16 cellular contexts compared by ENCODE assay signal in genomic region chr1:15749399-15750291, GRCh38. TPM values are rescaled to one million over a fixed set of nuclear protein-coding genes. Genes with fewer than 3 reads are reported as not detected.
DNase-seq lines count a peak whose midpoint lies in the region; ATAC-seq and TF ChIP-seq lines count a peak whose summit lies in the region.
"Had no signal": no experiment of that assay in that cellular context is flagged by ENCODE, and none has a peak within 500 bp of the region (broad histone marks: within the 10 kb centered on the region; RNA-seq: fewer than 3 reads in every experiment).

No MANE protein-coding gene starts in this region.

- intact Hi-C loops in left cardiac atrium (cut with DNase I) (loop anchor here in 1 of 2 donors (10.0 kb wide), 1 partner anchor 155 kb away; no protein-coding TSS in a partner anchor), cardiac septum (cut with DNase I) (no loop called here), lower leg skin (cut with DNase I; ENCODE audit: low total_unique reads) (no loop called here)

- no peak overlapping the region for H3K4me3 ChIP-seq in mesendoderm (ENCODE audit: low read length)
- H3K4me3 ChIP-seq in lower leg skin (ENCODE audit: low read depth, poor library complexity, severe bottlenecking) = no peak overlapping the region
- H3K4me3 ChIP-seq: thyroid gland had no signal

- H3K9ac ChIP-seq in mesendoderm (ENCODE audit: low read length) = peak overlapping the region; percentile 27

- peak overlapping the region; percentile 98 for H3K23ac ChIP-seq in mesendoderm (ENCODE audit: low read length)

- H3K4me2 ChIP-seq in mesendoderm (ENCODE audit: low read length) = no peak overlapping the region

- no peak overlapping the region for H2BK120ac ChIP-seq in mesendoderm (ENCODE audit: low read depth, low read length)

- H3K27ac ChIP-seq in mesendoderm (ENCODE audit: low read depth, low read length) = no peak overlapping the region

- no peaks in the 10 kb centered on the region for H3K79me1 ChIP-seq in mesendoderm (ENCODE audit: low read length)

- no peak for TF ChIP-seq POLR2A in lower leg skin (IDR thresholded peaks at IDR 0.05)

- H3K27me3 ChIP-seq in mesendoderm (ENCODE audit: insufficient read depth, low read length, poor library complexity) = no peaks in the 10 kb centered on the region
- H3K27me3 ChIP-seq: thyroid gland had no signal

- no peaks in the 10 kb centered on the region for H3K36me3 ChIP-seq in mesendoderm (ENCODE audit: control insufficient read depth, insufficient read depth, low read length)
- H3K36me3 ChIP-seq: thyroid gland had no signal

- TF ChIP-seq CTCF in lower leg skin (IDR thresholded peaks at IDR 0.05) = no peak

- H3K79me2 ChIP-seq in mesendoderm (ENCODE audit: control insufficient read depth, insufficient read depth, low read length) = no peaks in the 10 kb centered on the region

- H3K56ac ChIP-seq in mesendoderm (ENCODE audit: low read length) = peak overlapping the region; percentile 73

- H3K18ac ChIP-seq in mesendoderm (ENCODE audit: low read length) = no peak overlapping the region

- no peak overlapping the region for H2BK15ac ChIP-seq in mesendoderm (replicated peaks; ENCODE audit: low read depth)

- H4K8ac ChIP-seq in mesendoderm (ENCODE audit: low read depth, low read length) = no peak overlapping the region

- no CpG with 5 or more reads among the region's 19 CpGs for WGBS in mesendoderm (ENCODE audit: extremely low coverage, insufficient coverage, low lambda C conversion rate)
- WGBS in lower leg skin, 2 donors = 60 to 66% methylated on average over 15 of the region's 19 CpGs

- no peak overlapping the region for H2AK5ac ChIP-seq in mesendoderm (ENCODE audit: low read length)

- ATAC-seq in left cardiac atrium = peak; percentile 49 to 73
- ATAC-seq in esophagus mucosa = peak; percentile 22
- ATAC-seq in GM19467 (IDR thresholded peaks at IDR 0.05; ENCODE audit: unreplicated experiment) = no peak

- no peak overlapping the region for H2BK5ac ChIP-seq in mesendoderm (ENCODE audit: low read length)

- H4K5ac ChIP-seq in mesendoderm (ENCODE audit: low read length) = no peak overlapping the region

- H3K4me1 ChIP-seq in mesendoderm (ENCODE audit: control insufficient read depth, low read depth, low read length) = peaks cover 2% of the 10 kb centered on the region

- H3K4ac ChIP-seq in mesendoderm (ENCODE audit: low read depth, low read length) = no peak overlapping the region

- DNase-seq in left cardiac atrium (peak; percentile 80), cardiac septum (ENCODE audit: low spot score) (no peak), mesendoderm (no peak), NCI-H526 treated with DMSO at 0.1 percent for 48 hours (lab: John Stamatoyannopoulos, UW) (no peak), HT-29 (ENCODE audit: low spot score) (no peak), lower leg skin (ENCODE audit: low spot score in 2 of 2) (no peak)
- DNase-seq: activated CD4-positive, alpha-beta memory T cell treated with anti-CD3 and anti-CD28 coated beads for 36 hours; activated effector memory CD4-positive, alpha-beta T cell treated with anti-CD3 and anti-CD28 coated beads, Interleukin-2, amount 50 U/mL, for 16 hours; central memory CD4-positive, alpha-beta T cell; erythroblast; NCI-H2171 treated with DMSO at 0.1 percent for 48 hours; thyroid gland had no signal

RNA-seq across cellular contexts. Expression of gene TMEM82, which starts 7.3 kb away (rescaled TPM):
- total RNA-seq in left cardiac atrium (not detected), cardiac septum (not detected), esophagus mucosa (not detected), lower leg skin (not detected)
- 0.20 TPM for polyA plus RNA-seq in mesendoderm (2013, experiment 1 of 2)
- 0.14 TPM for polyA plus RNA-seq in mesendoderm (2013, experiment 2 of 2)
- not detected in 2 replicates for total RNA-seq in HT-29 (2014; rRNA removed; shearing (Covaris generic))
- total RNA-seq: A673; activated CD4-positive, alpha-beta memory T cell treated with anti-CD3 and anti-CD28 coated beads for 36 hours; T-helper 2 cell treated with Interferon-gamma antibody and Interleukin-4, amounts not matched to agents 100 ng/mL and 5 ng/mL, for 36 hours; thyroid gland had no signal

RNA-seq across cellular contexts. Expression of gene FBLIM1, which starts 8.9 kb away (rescaled TPM):
- total RNA-seq in left cardiac atrium (10 to 100 TPM; 75.1 to 82.8 TPM), cardiac septum (40.6 TPM), esophagus mucosa (56.5 TPM), lower leg skin (10 to 100 TPM; 11.5 to 41.7 (median 17.7) TPM)
- polyA plus RNA-seq in mesendoderm (2013, experiment 1 of 2) = 54.2 TPM
- 56.7 TPM for polyA plus RNA-seq in mesendoderm (2013, experiment 2 of 2)
- 18.0 and 20.9 TPM in 2 replicates for total RNA-seq in HT-29 (2014; rRNA removed; shearing (Covaris generic))
- total RNA-seq: T-helper 2 cell treated with Interferon-gamma antibody and Interleukin-4, amounts not matched to agents 100 ng/mL and 5 ng/mL, for 36 hours had no signal

RNA-seq across cellular contexts. Expression of gene SLC25A34, which starts 13.6 kb away (rescaled TPM):
- total RNA-seq in left cardiac atrium = 1 to 10 TPM; 5.4 to 7.3 TPM
- total RNA-seq in cardiac septum = 2.9 TPM
- total RNA-seq in esophagus mucosa = 0.68 TPM
- 0.76 TPM for polyA plus RNA-seq in mesendoderm (2013, experiment 1 of 2)
- polyA plus RNA-seq in mesendoderm (2013, experiment 2 of 2) = 0.31 TPM
- 0.23 TPM in 1 of 2 replicates, not detected in the other for total RNA-seq in HT-29 (2014; rRNA removed; shearing (Covaris generic))
- 1 to 10 TPM in 2 of 4 donors, under 1 TPM in 2; 0.38 to 1.8 (median 0.99) TPM for total RNA-seq in lower leg skin

RNA-seq across cellular contexts. Expression of gene UQCRHL, which starts 57.8 kb away (rescaled TPM):
- total RNA-seq in left cardiac atrium (1 to 10 TPM; 3.9 to 4.0 TPM), cardiac septum (4.9 TPM), esophagus mucosa (1.6 TPM), lower leg skin (1 to 10 TPM in 2 of 4 donors, under 1 TPM in 2; 0.62 to 1.4 (median 0.94) TPM)
- polyA plus RNA-seq in mesendoderm (2013, experiment 1 of 2) = 3.9 TPM
- polyA plus RNA-seq in mesendoderm (2013, experiment 2 of 2) = 4.1 TPM
- total RNA-seq in HT-29 (2014; rRNA removed; shearing (Covaris generic)) = 5.5 and 8.0 TPM in 2 replicates
